ENCODE assay signal across 1 cellular context in the genomic region with DNA sequence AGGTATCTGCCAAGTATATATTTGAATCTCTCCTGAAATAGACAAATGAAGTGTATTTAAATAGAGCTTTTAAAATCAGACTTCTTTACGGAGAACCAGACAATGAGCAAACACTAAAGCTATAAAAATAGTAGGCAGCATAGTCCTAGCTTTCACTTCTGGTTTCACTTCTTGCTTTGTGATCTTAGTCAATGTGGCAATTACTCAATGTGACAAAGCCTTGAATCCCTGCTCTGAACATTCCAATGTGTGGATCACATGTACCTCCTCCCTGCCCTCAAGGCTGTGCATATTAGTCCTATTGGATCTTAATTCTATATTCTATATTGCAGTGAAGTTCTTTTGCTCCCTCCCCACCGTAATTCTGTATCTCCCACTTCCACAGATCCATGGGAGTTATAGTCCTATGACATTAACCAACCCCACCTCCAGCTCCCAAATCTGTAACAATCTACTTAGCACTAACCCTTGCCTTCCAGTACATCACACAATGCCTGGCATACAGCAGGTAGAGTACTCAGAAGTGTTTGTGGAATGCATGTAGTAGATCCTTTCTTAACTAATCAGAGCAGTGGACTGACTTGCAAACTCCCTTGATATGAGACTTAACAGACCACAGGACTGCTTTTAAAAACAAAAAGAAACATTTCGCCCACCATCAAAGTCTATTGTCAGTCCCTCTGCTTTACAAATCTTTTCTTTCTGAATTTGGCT.
TF ChIP-seq lines count a peak whose summit lies in the region.

No MANE protein-coding gene starts in this region.

TF ChIP-seq in K562, 482 proteins besides CTCF, POLR2A, EP300 and RAD21 (continued from another document):
- TF ChIP-seq, protein P1, sequence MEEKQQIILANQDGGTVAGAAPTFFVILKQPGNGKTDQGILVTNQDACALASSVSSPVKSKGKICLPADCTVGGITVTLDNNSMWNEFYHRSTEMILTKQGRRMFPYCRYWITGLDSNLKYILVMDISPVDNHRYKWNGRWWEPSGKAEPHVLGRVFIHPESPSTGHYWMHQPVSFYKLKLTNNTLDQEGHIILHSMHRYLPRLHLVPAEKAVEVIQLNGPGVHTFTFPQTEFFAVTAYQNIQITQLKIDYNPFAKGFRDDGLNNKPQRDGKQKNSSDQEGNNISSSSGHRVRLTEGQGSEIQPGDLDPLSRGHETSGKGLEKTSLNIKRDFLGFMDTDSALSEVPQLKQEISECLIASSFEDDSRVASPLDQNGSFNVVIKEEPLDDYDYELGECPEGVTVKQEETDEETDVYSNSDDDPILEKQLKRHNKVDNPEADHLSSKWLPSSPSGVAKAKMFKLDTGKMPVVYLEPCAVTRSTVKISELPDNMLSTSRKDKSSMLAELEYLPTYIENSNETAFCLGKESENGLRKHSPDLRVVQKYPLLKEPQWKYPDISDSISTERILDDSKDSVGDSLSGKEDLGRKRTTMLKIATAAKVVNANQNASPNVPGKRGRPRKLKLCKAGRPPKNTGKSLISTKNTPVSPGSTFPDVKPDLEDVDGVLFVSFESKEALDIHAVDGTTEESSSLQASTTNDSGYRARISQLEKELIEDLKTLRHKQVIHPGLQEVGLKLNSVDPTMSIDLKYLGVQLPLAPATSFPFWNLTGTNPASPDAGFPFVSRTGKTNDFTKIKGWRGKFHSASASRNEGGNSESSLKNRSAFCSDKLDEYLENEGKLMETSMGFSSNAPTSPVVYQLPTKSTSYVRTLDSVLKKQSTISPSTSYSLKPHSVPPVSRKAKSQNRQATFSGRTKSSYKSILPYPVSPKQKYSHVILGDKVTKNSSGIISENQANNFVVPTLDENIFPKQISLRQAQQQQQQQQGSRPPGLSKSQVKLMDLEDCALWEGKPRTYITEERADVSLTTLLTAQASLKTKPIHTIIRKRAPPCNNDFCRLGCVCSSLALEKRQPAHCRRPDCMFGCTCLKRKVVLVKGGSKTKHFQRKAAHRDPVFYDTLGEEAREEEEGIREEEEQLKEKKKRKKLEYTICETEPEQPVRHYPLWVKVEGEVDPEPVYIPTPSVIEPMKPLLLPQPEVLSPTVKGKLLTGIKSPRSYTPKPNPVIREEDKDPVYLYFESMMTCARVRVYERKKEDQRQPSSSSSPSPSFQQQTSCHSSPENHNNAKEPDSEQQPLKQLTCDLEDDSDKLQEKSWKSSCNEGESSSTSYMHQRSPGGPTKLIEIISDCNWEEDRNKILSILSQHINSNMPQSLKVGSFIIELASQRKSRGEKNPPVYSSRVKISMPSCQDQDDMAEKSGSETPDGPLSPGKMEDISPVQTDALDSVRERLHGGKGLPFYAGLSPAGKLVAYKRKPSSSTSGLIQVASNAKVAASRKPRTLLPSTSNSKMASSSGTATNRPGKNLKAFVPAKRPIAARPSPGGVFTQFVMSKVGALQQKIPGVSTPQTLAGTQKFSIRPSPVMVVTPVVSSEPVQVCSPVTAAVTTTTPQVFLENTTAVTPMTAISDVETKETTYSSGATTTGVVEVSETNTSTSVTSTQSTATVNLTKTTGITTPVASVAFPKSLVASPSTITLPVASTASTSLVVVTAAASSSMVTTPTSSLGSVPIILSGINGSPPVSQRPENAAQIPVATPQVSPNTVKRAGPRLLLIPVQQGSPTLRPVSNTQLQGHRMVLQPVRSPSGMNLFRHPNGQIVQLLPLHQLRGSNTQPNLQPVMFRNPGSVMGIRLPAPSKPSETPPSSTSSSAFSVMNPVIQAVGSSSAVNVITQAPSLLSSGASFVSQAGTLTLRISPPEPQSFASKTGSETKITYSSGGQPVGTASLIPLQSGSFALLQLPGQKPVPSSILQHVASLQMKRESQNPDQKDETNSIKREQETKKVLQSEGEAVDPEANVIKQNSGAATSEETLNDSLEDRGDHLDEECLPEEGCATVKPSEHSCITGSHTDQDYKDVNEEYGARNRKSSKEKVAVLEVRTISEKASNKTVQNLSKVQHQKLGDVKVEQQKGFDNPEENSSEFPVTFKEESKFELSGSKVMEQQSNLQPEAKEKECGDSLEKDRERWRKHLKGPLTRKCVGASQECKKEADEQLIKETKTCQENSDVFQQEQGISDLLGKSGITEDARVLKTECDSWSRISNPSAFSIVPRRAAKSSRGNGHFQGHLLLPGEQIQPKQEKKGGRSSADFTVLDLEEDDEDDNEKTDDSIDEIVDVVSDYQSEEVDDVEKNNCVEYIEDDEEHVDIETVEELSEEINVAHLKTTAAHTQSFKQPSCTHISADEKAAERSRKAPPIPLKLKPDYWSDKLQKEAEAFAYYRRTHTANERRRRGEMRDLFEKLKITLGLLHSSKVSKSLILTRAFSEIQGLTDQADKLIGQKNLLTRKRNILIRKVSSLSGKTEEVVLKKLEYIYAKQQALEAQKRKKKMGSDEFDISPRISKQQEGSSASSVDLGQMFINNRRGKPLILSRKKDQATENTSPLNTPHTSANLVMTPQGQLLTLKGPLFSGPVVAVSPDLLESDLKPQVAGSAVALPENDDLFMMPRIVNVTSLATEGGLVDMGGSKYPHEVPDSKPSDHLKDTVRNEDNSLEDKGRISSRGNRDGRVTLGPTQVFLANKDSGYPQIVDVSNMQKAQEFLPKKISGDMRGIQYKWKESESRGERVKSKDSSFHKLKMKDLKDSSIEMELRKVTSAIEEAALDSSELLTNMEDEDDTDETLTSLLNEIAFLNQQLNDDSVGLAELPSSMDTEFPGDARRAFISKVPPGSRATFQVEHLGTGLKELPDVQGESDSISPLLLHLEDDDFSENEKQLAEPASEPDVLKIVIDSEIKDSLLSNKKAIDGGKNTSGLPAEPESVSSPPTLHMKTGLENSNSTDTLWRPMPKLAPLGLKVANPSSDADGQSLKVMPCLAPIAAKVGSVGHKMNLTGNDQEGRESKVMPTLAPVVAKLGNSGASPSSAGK (IDR thresholded peaks at IDR 0.05) = no peak
- no peak for TF ChIP-seq ZNF77 (CRISPR knock-in tag; IDR thresholded peaks at IDR 0.05)
TF ChIP-seq in K562: peak in this region for 2.
